Comparison of ENCODE assay signal across 22 cellular contexts in the genomic region with DNA sequence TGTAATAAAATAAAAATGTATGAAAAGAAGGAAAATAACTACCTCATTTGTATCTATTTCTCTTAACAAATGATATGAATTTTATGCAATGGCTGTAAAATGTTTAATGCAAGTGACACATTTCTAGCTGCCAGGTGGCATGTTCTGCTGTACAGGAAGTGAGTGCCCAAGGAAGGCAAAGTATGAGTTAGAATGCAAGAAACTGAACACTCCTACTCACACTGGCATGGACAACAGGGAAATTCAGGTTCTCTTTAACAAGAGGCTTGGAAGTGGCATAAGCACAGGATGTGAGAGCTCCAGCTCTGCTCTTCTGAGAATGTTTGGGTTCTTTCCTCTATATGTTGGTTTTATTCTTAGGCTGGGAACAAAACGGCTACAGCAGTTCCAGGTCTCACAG. TPM values are rescaled to one million over a fixed set of nuclear protein-coding genes. Genes with fewer than 3 reads are reported as not detected.
"Had no signal": no experiment of that assay in that cellular context is flagged by ENCODE, and none has a peak within 500 bp of the region (broad histone marks: within the 10 kb centered on the region; RNA-seq: fewer than 3 reads in every experiment).

No MANE protein-coding gene starts in this region.

- H3K4me3 Mint-ChIP-seq: natural killer cell; stimulated activated effector memory CD8-positive, alpha-beta T cell treated with anti-CD3 and anti-CD28 coated beads, Interleukin-12 subunit alpha, Interleukin-12 subunit beta, amount 100 ng/mL, for 72 hours had no signal

- H3K36me3 ChIP-seq: lower lobe of right lung, pancreas, right atrium auricular region, stomach, thoracic aorta, tibial nerve, upper lobe of left lung had no signal

- H3K36me3 Mint-ChIP-seq: natural killer cell; stimulated activated effector memory CD8-positive, alpha-beta T cell treated with anti-CD3 and anti-CD28 coated beads, Interleukin-12 subunit alpha, Interleukin-12 subunit beta, amount 100 ng/mL, for 72 hours had no signal

- H3K4me2 ChIP-seq: smooth muscle cell had no signal

- H3K27ac Mint-ChIP-seq: natural killer cell; progenitor cell of endocrine pancreas; stimulated activated effector memory CD8-positive, alpha-beta T cell treated with anti-CD3 and anti-CD28 coated beads, Interleukin-12 subunit alpha, Interleukin-12 subunit beta, amount 100 ng/mL, for 72 hours had no signal

- H3K27ac ChIP-seq: lower lobe of right lung, pancreas, right atrium auricular region, stomach, thoracic aorta, tibial nerve, upper lobe of left lung had no signal

- H3K4me3 ChIP-seq: dorsolateral prefrontal cortex, lower lobe of right lung, pancreas, right atrium auricular region, smooth muscle cell, stomach, thoracic aorta, tibial nerve, upper lobe of left lung had no signal

- H3K4me1 ChIP-seq: pancreas had no signal

- ATAC-seq: left cardiac atrium; left ventricle myocardium superior; lower lobe of right lung; natural killer cell; pancreas; sciatic nerve; stimulated activated effector memory CD8-positive, alpha-beta T cell treated with anti-CD3 and anti-CD28 coated beads, Interleukin-12 subunit alpha, Interleukin-12 subunit beta, amount 100 ng/mL, for 72 hours had no signal

- DNase-seq: cerebellar nuclear complex; effector CD4-positive, alpha-beta T cell; kidney; left cardiac atrium; left ventricle myocardium superior; lower lobe of right lung; natural killer cell; pancreas; stimulated activated CD4-positive, alpha-beta T cell treated with anti-CD3 and anti-CD28 coated beads, Interleukin-12 subunit alpha, Interleukin-12 subunit beta, amount 100 ng/mL, for 4 hours; stimulated activated CD4-positive, alpha-beta T cell treated with anti-CD3 and anti-CD28 coated beads, Interleukin-1b, Interleukin-23, amount 100 ng/mL, for 48 hours; stimulated activated CD4-positive, alpha-beta T cell treated with anti-CD3 and anti-CD28 coated beads, Interleukin-4, amount 100 ng/mL, for 1 hour; stimulated activated naive CD4-positive, alpha-beta T cell treated with Interleukin-2 at 50 U/mL for 16 hours; stomach; upper lobe of left lung had no signal

- H3K27me3 ChIP-seq: dorsolateral prefrontal cortex, pancreas, right atrium auricular region, stomach, tibial nerve, upper lobe of left lung had no signal

- H3K9me3 Mint-ChIP-seq: natural killer cell; stimulated activated effector memory CD8-positive, alpha-beta T cell treated with anti-CD3 and anti-CD28 coated beads, Interleukin-12 subunit alpha, Interleukin-12 subunit beta, amount 100 ng/mL, for 72 hours had no signal

- H3K9me3 ChIP-seq: lower lobe of right lung, pancreas, right atrium auricular region, stomach, thoracic aorta, tibial nerve, upper lobe of left lung had no signal

RNA-seq across cellular contexts. Expression of a gene that starts 20.4 kb away (rescaled TPM):
- total RNA-seq: natural killer cell had no signal
